ENCODE assay signal across 13 cellular contexts in the genomic region with DNA sequence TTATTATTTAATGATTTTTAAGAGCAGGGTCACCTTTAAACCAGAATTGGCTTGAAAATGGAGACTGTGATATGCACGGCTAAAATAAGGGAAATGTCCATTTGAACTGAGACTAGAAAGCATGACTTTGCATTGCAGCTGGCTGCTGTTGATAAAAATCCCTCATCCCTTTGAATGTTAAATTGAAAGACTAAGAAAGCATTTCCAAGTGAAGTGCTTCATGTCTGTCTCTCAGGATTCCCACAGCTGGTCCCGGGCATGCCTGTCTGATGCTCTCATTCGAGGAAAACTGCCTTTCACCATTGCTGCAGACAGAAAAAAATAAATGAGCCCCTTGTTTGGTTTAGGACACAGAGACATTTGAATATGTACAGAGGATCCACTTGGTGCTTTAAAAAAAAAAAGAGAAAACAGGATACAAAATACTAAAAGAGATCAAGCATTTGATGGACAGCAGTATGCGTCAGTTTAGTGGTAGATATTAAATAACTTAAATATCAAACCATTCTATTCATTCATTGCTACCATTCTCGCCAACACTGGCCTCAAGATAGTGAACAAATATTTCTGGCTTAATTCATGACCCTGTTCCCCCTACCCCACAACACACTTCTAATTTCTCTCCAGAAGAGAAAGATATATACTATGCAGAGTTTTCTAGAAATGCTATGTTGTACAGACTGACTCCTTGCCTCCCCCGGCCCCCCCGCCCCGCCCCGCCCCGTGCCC. TPM values are rescaled to one million over a fixed set of nuclear protein-coding genes. Genes with fewer than 3 reads are reported as not detected.
DNase-seq lines count a peak whose midpoint lies in the region; ATAC-seq, FAIRE-seq and TF ChIP-seq lines count a peak whose summit lies in the region.
"Had no signal": no experiment of that assay in that cellular context is flagged by ENCODE, and none has a peak within 500 bp of the region (broad histone marks: within the 10 kb centered on the region; RNA-seq: fewer than 3 reads in every experiment).

No MANE protein-coding gene starts in this region.

- DNase-seq in activated CD8-positive, alpha-beta T cell treated with anti-CD3 and anti-CD28 coated beads for 36 hours, result no peak
- DNase-seq in activated CD8-positive, alpha-beta T cell treated with anti-CD3 and anti-CD28 coated beads, Interleukin-2, amount 10 ng/mL, durations not matched to agents 7 days and 5 days, result no peak
- peak; percentile 7 for DNase-seq in RCC 7860 (ENCODE audit: low spot score)
- no peak for DNase-seq in memory B cell (ENCODE audit: low spot score in 2 of 2)
- no peak for DNase-seq in thoracic aorta (ENCODE audit: low spot score)
- no peak for DNase-seq in NCI-H2227 (lab: John Stamatoyannopoulos, UW; ENCODE audit: unreplicated experiment)
- DNase-seq in NCI-H510A treated with DMSO at 0.1 percent for 48 hours (lab: John Stamatoyannopoulos, UW), result no peak
- no peak for DNase-seq in Right ventricle myocardium superior
- DNase-seq: ACHN had no signal

- no peaks in the 10 kb centered on the region for H3K9me3 Mint-ChIP-seq in activated CD8-positive, alpha-beta T cell treated with anti-CD3 and anti-CD28 coated beads for 36 hours
- no peaks in the 10 kb centered on the region for H3K9me3 Mint-ChIP-seq in activated CD8-positive, alpha-beta T cell treated with anti-CD3 and anti-CD28 coated beads, Interleukin-2, amount 10 ng/mL, durations not matched to agents 7 days and 5 days (ENCODE audit: insufficient read depth)
- H3K9me3 Mint-ChIP-seq in memory B cell, result no peaks in the 10 kb centered on the region

- POLR2A ChIA-PET in activated CD8-positive, alpha-beta T cell treated with anti-CD3 and anti-CD28 coated beads for 36 hours (lab: Charles Lee), result no interaction called here
- POLR2A ChIA-PET in activated CD8-positive, alpha-beta T cell treated with anti-CD3 and anti-CD28 coated beads, Interleukin-2, amount 10 ng/mL, durations not matched to agents 7 days and 5 days (lab: Charles Lee), result no interaction called here

- peak overlapping the region; percentile 25 for H3K4me3 ChIP-seq in thoracic aorta

- intact Hi-C loops in activated CD8-positive, alpha-beta T cell treated with anti-CD3 and anti-CD28 coated beads for 36 hours (cut with micrococcal nuclease), result no loop called here
- intact Hi-C loops in Right ventricle myocardium superior (cut with DNase I), result no loop called here

- no peaks in the 10 kb centered on the region for H3K9me3 ChIP-seq in thoracic aorta
- H3K9me3 ChIP-seq: heart right ventricle had no signal

- no peak overlapping the region for H3K4me3 Mint-ChIP-seq in activated CD8-positive, alpha-beta T cell treated with anti-CD3 and anti-CD28 coated beads for 36 hours
- no peak overlapping the region for H3K4me3 Mint-ChIP-seq in activated CD8-positive, alpha-beta T cell treated with anti-CD3 and anti-CD28 coated beads, Interleukin-2, amount 10 ng/mL, durations not matched to agents 7 days and 5 days
- H3K4me3 Mint-ChIP-seq in memory B cell, result peak overlapping the region; percentile 92

- H3K27me3 Mint-ChIP-seq in activated CD8-positive, alpha-beta T cell treated with anti-CD3 and anti-CD28 coated beads for 36 hours, result no peaks in the 10 kb centered on the region
- peaks cover 12% of the 10 kb centered on the region for H3K27me3 Mint-ChIP-seq in activated CD8-positive, alpha-beta T cell treated with anti-CD3 and anti-CD28 coated beads, Interleukin-2, amount 10 ng/mL, durations not matched to agents 7 days and 5 days (ENCODE audit: low read depth)
- H3K27me3 Mint-ChIP-seq in memory B cell, result no peaks in the 10 kb centered on the region

- H3K27me3 ChIP-seq in thoracic aorta (replicated peaks; ENCODE audit: insufficient read depth), result no peaks in the 10 kb centered on the region
- H3K27me3 ChIP-seq: heart right ventricle had no signal

- no peak overlapping the region for H3K27ac ChIP-seq in thoracic aorta

- peaks cover 7 to 22% of the 10 kb centered on the region in 2 donors for H3K4me1 ChIP-seq in thoracic aorta (ENCODE audit: control insufficient read depth in 1 of 2, low read depth in 2 of 2)

- peaks cover 23% of the 10 kb centered on the region for H3K36me3 ChIP-seq in thoracic aorta

- CTCF ChIA-PET in activated CD8-positive, alpha-beta T cell treated with anti-CD3 and anti-CD28 coated beads for 36 hours (lab: Charles Lee), result interaction anchor here (1.0 to 1.7 kb wide), 2 partner anchors 10 to 29 kb away, joined by 3 to 6 read pairs; no protein-coding TSS in a partner anchor
- CTCF ChIA-PET in activated CD8-positive, alpha-beta T cell treated with anti-CD3 and anti-CD28 coated beads, Interleukin-2, amount 10 ng/mL, durations not matched to agents 7 days and 5 days (lab: Charles Lee), result no interaction called here

- peak; percentile 19 for ATAC-seq in activated CD8-positive, alpha-beta T cell treated with anti-CD3 and anti-CD28 coated beads for 36 hours
- ATAC-seq in activated CD8-positive, alpha-beta T cell treated with anti-CD3 and anti-CD28 coated beads, Interleukin-2, amount 10 ng/mL, durations not matched to agents 7 days and 5 days, result no peak
- ATAC-seq in memory B cell (ENCODE audit: low read depth), result no peak
- no peak for ATAC-seq in thoracic aorta (ENCODE audit: insufficient number of reproducible peaks, low FRiP score, low read depth)
- no peak for ATAC-seq in Right ventricle myocardium superior (ENCODE audit: poor library complexity)
- ATAC-seq: SK-N-SH treated with all-trans-retinoic acid at 6 μM for 48 hours had no signal

- FAIRE-seq in RCC 7860 (lab: Jason Lieb, UNC), result no peak
- FAIRE-seq: endometrium, H1 had no signal

- peaks cover 26% of the 10 kb centered on the region for H3K4me1 Mint-ChIP-seq in activated CD8-positive, alpha-beta T cell treated with anti-CD3 and anti-CD28 coated beads for 36 hours (ENCODE audit: low read depth)
- peaks cover 35% of the 10 kb centered on the region for H3K4me1 Mint-ChIP-seq in activated CD8-positive, alpha-beta T cell treated with anti-CD3 and anti-CD28 coated beads, Interleukin-2, amount 10 ng/mL, durations not matched to agents 7 days and 5 days (ENCODE audit: low read depth)
- H3K4me1 Mint-ChIP-seq in memory B cell, result peaks cover 49% of the 10 kb centered on the region

- H3K27ac Mint-ChIP-seq in activated CD8-positive, alpha-beta T cell treated with anti-CD3 and anti-CD28 coated beads for 36 hours, result no peak overlapping the region
- no peak overlapping the region for H3K27ac Mint-ChIP-seq in activated CD8-positive, alpha-beta T cell treated with anti-CD3 and anti-CD28 coated beads, Interleukin-2, amount 10 ng/mL, durations not matched to agents 7 days and 5 days
- H3K27ac Mint-ChIP-seq in memory B cell, result peak overlapping the region; percentile 98

- no peak for TF ChIP-seq CTCF in activated CD8-positive, alpha-beta T cell treated with anti-CD3 and anti-CD28 coated beads for 36 hours (IDR thresholded peaks at IDR 0.05)
- no peak for TF ChIP-seq CTCF in thoracic aorta (IDR thresholded peaks at IDR 0.05)

- no peaks in the 10 kb centered on the region for H3K36me3 Mint-ChIP-seq in activated CD8-positive, alpha-beta T cell treated with anti-CD3 and anti-CD28 coated beads for 36 hours (ENCODE audit: low read depth)
- no peaks in the 10 kb centered on the region for H3K36me3 Mint-ChIP-seq in activated CD8-positive, alpha-beta T cell treated with anti-CD3 and anti-CD28 coated beads, Interleukin-2, amount 10 ng/mL, durations not matched to agents 7 days and 5 days (ENCODE audit: low read depth)
- peaks cover 9% of the 10 kb centered on the region for H3K36me3 Mint-ChIP-seq in memory B cell

RNA-seq across cellular contexts. Expression of a gene that starts 55.0 kb away (rescaled TPM):
- total RNA-seq in activated CD8-positive, alpha-beta T cell treated with anti-CD3 and anti-CD28 coated beads for 36 hours, result 10 to 100 TPM; 21.3 to 23.8 TPM
- total RNA-seq in activated CD8-positive, alpha-beta T cell treated with anti-CD3 and anti-CD28 coated beads, Interleukin-2, amount 10 ng/mL, durations not matched to agents 7 days and 5 days, result 10 to 100 TPM; 25.2 to 30.3 TPM
- total RNA-seq in thoracic aorta, result 10 to 100 TPM in 1 of 2 donors, 1 to 10 TPM in 1; 7.3 to 17.9 TPM
- 36.0 TPM for total RNA-seq in Right ventricle myocardium superior
